1 cellular context compared by ENCODE assay signal in the genomic region with DNA sequence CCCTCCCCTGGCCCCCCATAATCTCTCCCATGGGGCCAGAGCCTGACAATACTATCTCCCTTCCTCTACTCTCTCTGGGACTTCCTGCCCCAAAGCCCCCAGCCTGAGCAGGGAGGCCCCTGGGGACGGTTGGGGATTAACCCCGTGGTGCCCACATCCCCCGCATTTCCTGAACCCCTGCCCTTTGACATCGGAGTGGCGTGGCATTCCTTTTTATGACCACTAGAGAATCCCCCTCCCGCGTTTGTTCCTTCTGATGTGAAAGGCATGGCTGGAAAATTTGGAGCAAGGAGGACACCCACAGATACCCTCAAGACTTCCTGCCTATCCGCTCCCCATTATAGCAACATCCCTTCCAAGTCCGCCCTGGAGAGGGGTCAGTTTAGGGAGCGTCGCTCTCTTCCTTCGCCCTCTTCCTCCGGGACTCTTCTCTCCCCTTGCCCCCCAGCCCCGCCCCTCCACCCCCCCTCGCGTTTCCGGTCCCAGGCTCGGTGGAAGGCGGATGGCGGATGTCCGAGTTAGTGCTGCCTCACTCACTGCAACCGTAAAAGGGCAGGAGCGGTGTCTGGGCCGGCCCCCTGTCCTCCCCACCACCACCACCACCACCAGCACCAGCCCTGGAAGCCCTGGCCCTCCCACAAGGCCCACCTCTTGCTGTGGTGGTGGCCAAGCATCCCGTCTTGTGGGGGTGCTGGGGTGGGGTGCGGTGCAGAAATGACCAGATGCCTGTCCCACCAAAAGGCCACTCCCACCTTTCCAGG.
A peak's percentile ranks its signal among the peaks of the same experiment; 100 is the strongest.
TF ChIP-seq lines count a peak whose summit lies in the region.

No MANE protein-coding gene starts in this region.

TF ChIP-seq in HepG2, 621 proteins besides CTCF, POLR2A, EP300 and RAD21 (continued from another document and continues in another):
- TF ChIP-seq, protein P1, sequence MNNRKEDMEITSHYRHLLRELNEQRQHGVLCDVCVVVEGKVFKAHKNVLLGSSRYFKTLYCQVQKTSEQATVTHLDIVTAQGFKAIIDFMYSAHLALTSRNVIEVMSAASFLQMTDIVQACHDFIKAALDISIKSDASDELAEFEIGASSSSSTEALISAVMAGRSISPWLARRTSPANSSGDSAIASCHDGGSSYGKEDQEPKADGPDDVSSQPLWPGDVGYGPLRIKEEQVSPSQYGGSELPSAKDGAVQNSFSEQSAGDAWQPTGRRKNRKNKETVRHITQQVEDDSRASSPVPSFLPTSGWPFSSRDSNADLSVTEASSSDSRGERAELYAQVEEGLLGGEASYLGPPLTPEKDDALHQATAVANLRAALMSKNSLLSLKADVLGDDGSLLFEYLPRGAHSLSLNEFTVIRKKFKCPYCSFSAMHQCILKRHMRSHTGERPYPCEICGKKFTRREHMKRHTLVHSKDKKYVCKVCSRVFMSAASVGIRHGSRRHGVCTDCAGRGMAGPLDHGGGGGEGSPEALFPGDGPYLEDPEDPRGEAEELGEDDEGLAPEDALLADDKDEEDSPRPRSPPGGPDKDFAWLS (CRISPR knock-in tag; IDR thresholded peaks at IDR 0.05; ENCODE audit: borderline replicate concordance): no peak; the same call in 1 of the 2 replicates
- TF ChIP-seq ZC3H13 (CRISPR knock-in tag; IDR thresholded peaks at IDR 0.05): peak; percentile 71; the same call in 1 of the 2 replicates
- no peak for TF ChIP-seq ZNF615 (CRISPR knock-in tag; IDR thresholded peaks at IDR 0.05; ENCODE audit: borderline replicate concordance)
- no peak for TF ChIP-seq ZFP1 (CRISPR knock-in tag; IDR thresholded peaks at IDR 0.05)
- no peak for TF ChIP-seq PAX8 (CRISPR knock-in tag; IDR thresholded peaks at IDR 0.05; ENCODE audit: borderline replicate concordance)
- TF ChIP-seq, protein P2, sequence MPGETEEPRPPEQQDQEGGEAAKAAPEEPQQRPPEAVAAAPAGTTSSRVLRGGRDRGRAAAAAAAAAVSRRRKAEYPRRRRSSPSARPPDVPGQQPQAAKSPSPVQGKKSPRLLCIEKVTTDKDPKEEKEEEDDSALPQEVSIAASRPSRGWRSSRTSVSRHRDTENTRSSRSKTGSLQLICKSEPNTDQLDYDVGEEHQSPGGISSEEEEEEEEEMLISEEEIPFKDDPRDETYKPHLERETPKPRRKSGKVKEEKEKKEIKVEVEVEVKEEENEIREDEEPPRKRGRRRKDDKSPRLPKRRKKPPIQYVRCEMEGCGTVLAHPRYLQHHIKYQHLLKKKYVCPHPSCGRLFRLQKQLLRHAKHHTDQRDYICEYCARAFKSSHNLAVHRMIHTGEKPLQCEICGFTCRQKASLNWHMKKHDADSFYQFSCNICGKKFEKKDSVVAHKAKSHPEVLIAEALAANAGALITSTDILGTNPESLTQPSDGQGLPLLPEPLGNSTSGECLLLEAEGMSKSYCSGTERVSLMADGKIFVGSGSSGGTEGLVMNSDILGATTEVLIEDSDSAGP (CRISPR knock-in tag; IDR thresholded peaks at IDR 0.05; ENCODE audit: borderline replicate concordance): 0 out of 2 replicates have a peak, but pooled peaks have one; percentile 63
- TF ChIP-seq, protein P3, sequence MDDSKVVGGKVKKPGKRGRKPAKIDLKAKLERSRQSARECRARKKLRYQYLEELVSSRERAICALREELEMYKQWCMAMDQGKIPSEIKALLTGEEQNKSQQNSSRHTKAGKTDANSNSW (CRISPR knock-in tag; IDR thresholded peaks at IDR 0.05; ENCODE audit: borderline replicate concordance): no peak
- TF ChIP-seq, protein P4, sequence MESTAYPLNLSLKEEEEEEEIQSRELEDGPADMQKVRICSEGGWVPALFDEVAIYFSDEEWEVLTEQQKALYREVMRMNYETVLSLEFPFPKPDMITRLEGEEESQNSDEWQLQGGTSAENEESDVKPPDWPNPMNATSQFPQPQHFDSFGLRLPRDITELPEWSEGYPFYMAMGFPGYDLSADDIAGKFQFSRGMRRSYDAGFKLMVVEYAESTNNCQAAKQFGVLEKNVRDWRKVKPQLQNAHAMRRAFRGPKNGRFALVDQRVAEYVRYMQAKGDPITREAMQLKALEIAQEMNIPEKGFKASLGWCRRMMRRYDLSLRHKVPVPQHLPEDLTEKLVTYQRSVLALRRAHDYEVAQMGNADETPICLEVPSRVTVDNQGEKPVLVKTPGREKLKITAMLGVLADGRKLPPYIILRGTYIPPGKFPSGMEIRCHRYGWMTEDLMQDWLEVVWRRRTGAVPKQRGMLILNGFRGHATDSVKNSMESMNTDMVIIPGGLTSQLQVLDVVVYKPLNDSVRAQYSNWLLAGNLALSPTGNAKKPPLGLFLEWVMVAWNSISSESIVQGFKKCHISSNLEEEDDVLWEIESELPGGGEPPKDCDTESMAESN (CRISPR knock-in tag; conservative IDR thresholded peaks at IDR 0.05): no peak
- TF ChIP-seq HCFC1 (IDR thresholded peaks at IDR 0.05; ENCODE audit: low read depth, low read length): no peak
- TF ChIP-seq, protein P5, sequence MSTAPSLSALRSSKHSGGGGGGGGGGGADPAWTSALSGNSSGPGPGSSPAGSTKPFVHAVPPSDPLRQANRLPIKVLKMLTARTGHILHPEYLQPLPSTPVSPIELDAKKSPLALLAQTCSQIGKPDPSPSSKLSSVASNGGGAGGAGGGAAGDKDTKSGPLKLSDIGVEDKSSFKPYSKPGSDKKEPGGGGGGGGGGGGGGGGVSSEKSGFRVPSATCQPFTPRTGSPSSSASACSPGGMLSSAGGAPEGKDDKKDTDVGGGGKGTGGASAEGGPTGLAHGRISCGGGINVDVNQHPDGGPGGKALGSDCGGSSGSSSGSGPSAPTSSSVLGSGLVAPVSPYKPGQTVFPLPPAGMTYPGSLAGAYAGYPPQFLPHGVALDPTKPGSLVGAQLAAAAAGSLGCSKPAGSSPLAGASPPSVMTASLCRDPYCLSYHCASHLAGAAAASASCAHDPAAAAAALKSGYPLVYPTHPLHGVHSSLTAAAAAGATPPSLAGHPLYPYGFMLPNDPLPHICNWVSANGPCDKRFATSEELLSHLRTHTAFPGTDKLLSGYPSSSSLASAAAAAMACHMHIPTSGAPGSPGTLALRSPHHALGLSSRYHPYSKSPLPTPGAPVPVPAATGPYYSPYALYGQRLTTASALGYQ (CRISPR knock-in tag; IDR thresholded peaks at IDR 0.05): 0 out of 2 replicates have a peak, but pooled peaks have one; percentile 1
- TF ChIP-seq ZC3H4 (CRISPR knock-in tag; IDR thresholded peaks at IDR 0.05; ENCODE audit: borderline replicate concordance): no peak
- TF ChIP-seq ZNF446 (CRISPR knock-in tag; IDR thresholded peaks at IDR 0.05): no peak
- no peak for TF ChIP-seq ZNF337 (CRISPR knock-in tag; IDR thresholded peaks at IDR 0.05; ENCODE audit: borderline replicate concordance, low read depth)
- no peak for TF ChIP-seq ZIK1 (CRISPR knock-in tag; IDR thresholded peaks at IDR 0.05; ENCODE audit: borderline replicate concordance, low read depth)
- TF ChIP-seq SSRP1 (CRISPR knock-in tag; IDR thresholded peaks at IDR 0.05): 0 out of 2 replicates have a peak, but pooled peaks have one; percentile 14
- TF ChIP-seq KDM2A (CRISPR knock-in tag; IDR thresholded peaks at IDR 0.05; ENCODE audit: borderline replicate concordance, low read depth): no peak
- 0 out of 2 replicates have a peak, but pooled peaks have one; percentile 2 for TF ChIP-seq IRF2 (CRISPR knock-in tag; IDR thresholded peaks at IDR 0.05)
- peak; percentile 59 for TF ChIP-seq POLR2G (IDR thresholded peaks at IDR 0.05; ENCODE audit: low read depth, low read length)
- TF ChIP-seq NR2C2 (CRISPR knock-in tag; IDR thresholded peaks at IDR 0.05; ENCODE audit: borderline replicate concordance): peak; percentile 36; the same call in 1 of the 2 replicates
- no peak for TF ChIP-seq FIP1L1 (IDR thresholded peaks at IDR 0.05; ENCODE audit: borderline replicate concordance, insufficient read depth, low read depth, low read length)
- TF ChIP-seq, protein P6, sequence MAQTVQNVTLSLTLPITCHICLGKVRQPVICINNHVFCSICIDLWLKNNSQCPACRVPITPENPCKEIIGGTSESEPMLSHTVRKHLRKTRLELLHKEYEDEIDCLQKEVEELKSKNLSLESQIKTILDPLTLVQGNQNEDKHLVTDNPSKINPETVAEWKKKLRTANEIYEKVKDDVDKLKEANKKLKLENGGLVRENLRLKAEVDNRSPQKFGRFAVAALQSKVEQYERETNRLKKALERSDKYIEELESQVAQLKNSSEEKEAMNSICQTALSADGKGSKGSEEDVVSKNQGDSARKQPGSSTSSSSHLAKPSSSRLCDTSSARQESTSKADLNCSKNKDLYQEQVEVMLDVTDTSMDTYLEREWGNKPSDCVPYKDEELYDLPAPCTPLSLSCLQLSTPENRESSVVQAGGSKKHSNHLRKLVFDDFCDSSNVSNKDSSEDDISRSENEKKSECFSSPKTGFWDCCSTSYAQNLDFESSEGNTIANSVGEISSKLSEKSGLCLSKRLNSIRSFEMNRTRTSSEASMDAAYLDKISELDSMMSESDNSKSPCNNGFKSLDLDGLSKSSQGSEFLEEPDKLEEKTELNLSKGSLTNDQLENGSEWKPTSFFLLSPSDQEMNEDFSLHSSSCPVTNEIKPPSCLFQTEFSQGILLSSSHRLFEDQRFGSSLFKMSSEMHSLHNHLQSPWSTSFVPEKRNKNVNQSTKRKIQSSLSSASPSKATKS (CRISPR knock-in tag; IDR thresholded peaks at IDR 0.05): no peak
- 0 out of 2 replicates have a peak, but pooled peaks have one; percentile 29 for TF ChIP-seq ZSCAN29 (CRISPR knock-in tag; conservative IDR thresholded peaks at IDR 0.05)
- no peak for TF ChIP-seq MZF1 (CRISPR knock-in tag; IDR thresholded peaks at IDR 0.05; ENCODE audit: borderline replicate concordance)
- no peak for TF ChIP-seq ELF4 (CRISPR knock-in tag; IDR thresholded peaks at IDR 0.05; ENCODE audit: borderline replicate concordance)
- TF ChIP-seq ZBTB34 (CRISPR knock-in tag; IDR thresholded peaks at IDR 0.05): no peak
- TF ChIP-seq RARG (CRISPR knock-in tag; IDR thresholded peaks at IDR 0.05; ENCODE audit: low read depth): no peak
- TF ChIP-seq, protein P7, sequence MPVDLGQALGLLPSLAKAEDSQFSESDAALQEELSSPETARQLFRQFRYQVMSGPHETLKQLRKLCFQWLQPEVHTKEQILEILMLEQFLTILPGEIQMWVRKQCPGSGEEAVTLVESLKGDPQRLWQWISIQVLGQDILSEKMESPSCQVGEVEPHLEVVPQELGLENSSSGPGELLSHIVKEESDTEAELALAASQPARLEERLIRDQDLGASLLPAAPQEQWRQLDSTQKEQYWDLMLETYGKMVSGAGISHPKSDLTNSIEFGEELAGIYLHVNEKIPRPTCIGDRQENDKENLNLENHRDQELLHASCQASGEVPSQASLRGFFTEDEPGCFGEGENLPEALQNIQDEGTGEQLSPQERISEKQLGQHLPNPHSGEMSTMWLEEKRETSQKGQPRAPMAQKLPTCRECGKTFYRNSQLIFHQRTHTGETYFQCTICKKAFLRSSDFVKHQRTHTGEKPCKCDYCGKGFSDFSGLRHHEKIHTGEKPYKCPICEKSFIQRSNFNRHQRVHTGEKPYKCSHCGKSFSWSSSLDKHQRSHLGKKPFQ (CRISPR knock-in tag; IDR thresholded peaks at IDR 0.05; ENCODE audit: insufficient replicate concordance): peak; percentile 26
- TF ChIP-seq MIER3 (CRISPR knock-in tag; IDR thresholded peaks at IDR 0.05; ENCODE audit: borderline replicate concordance): no peak
- no peak for TF ChIP-seq ZNF414 (CRISPR knock-in tag; IDR thresholded peaks at IDR 0.05)
- TF ChIP-seq ZNF687 (CRISPR knock-in tag; IDR thresholded peaks at IDR 0.05): peak; percentile 75
- TF ChIP-seq BHLHE40 (IDR thresholded peaks at IDR 0.05; ENCODE audit: low read length): no peak
- no peak for TF ChIP-seq IKZF4 (CRISPR knock-in tag; IDR thresholded peaks at IDR 0.05; ENCODE audit: borderline replicate concordance, low read depth, not compliant biosample characterization)
- 0 out of 2 replicates have a peak, but pooled peaks have one; percentile 21 for TF ChIP-seq TGIF2 (CRISPR knock-in tag; IDR thresholded peaks at IDR 0.05)
- 0 out of 2 replicates have a peak, but pooled peaks have one; percentile 38 for TF ChIP-seq POLR2AphosphoS5 (IDR thresholded peaks at IDR 0.05; ENCODE audit: low read depth, low read length)
- TF ChIP-seq SRF (IDR thresholded peaks at IDR 0.05; ENCODE audit: low read depth, low read length): peak; percentile 75
- TF ChIP-seq SMAD3 (CRISPR knock-in tag; IDR thresholded peaks at IDR 0.05): no peak
- TF ChIP-seq ATRX (CRISPR knock-in tag; IDR thresholded peaks at IDR 0.05; ENCODE audit: borderline replicate concordance): no peak
- TF ChIP-seq ARNT (IDR thresholded peaks at IDR 0.05): no peak
